In the genomic region with DNA sequence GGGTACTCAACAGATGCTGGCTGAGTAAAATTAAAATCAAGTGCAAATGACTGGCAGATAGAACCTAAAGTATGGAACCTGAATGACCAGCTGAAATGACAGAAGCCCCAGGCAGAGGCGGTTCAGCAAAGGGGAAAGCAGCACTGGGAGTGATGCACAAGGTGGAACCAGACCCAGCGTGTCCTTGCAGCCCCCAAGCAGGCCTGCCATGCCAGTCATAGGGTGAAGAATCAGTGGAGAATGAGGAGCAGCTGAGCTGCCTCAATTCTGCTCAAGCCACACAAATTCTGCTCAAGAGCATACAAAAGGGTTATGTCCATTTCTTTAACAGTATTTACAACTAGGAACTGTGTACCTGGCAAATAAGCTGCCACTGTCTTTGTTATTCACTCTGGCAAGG, we compare ENCODE assay signal across 20 cellular contexts. TPM values are rescaled to one million over a fixed set of nuclear protein-coding genes. Genes with fewer than 3 reads are reported as not detected.
DNase-seq lines count a peak whose midpoint lies in the region; ATAC-seq and TF ChIP-seq lines count a peak whose summit lies in the region.
"Had no signal": no experiment of that assay in that cellular context is flagged by ENCODE, and none has a peak within 500 bp of the region (broad histone marks: within the 10 kb centered on the region; RNA-seq: fewer than 3 reads in every experiment).

No MANE protein-coding gene starts in this region.

- H3K27ac ChIP-seq in right cardiac atrium (ENCODE audit: low read length) (peak overlapping the region; percentile 36), esophagus squamous epithelium (peak overlapping the region; percentile 47 to 82 (median 74)), sigmoid colon (peak overlapping the region; percentile 76 to 86 (median 79)), upper lobe of right lung (peak overlapping the region; percentile 51)
- H3K27ac ChIP-seq: breast epithelium, HL-60 had no signal

- peaks cover 2 to 43% (median 4%) of the 10 kb centered on the region in 3 donors for H3K36me3 ChIP-seq in esophagus squamous epithelium
- peaks cover 2 to 28% (median 12%) of the 10 kb centered on the region in 4 donors for H3K36me3 ChIP-seq in sigmoid colon
- H3K36me3 ChIP-seq in upper lobe of right lung = peaks cover 28% of the 10 kb centered on the region
- H3K36me3 ChIP-seq: breast epithelium had no signal

- H3K27me3 ChIP-seq in right cardiac atrium (ENCODE audit: control insufficient read depth, insufficient read depth) (no peaks in the 10 kb centered on the region), esophagus squamous epithelium (no peaks in the 10 kb centered on the region), sigmoid colon (no peaks in the 10 kb centered on the region), upper lobe of right lung (no peaks in the 10 kb centered on the region)
- H3K27me3 ChIP-seq: breast epithelium had no signal

- TF ChIP-seq CTCF in esophagus squamous epithelium (IDR thresholded peaks at IDR 0.05) = no peak
- TF ChIP-seq CTCF in sigmoid colon (IDR thresholded peaks at IDR 0.05) = no peak
- TF ChIP-seq CTCF in upper lobe of right lung (IDR thresholded peaks at IDR 0.05) = no peak

- no peak overlapping the region for H3K4me3 ChIP-seq in right cardiac atrium (ENCODE audit: low read length)
- H3K4me3 ChIP-seq in esophagus squamous epithelium = no peak overlapping the region
- H3K4me3 ChIP-seq in sigmoid colon = no peak overlapping the region
- no peak overlapping the region for H3K4me3 ChIP-seq in upper lobe of right lung
- H3K4me3 ChIP-seq: breast epithelium had no signal

- ATAC-seq in right cardiac atrium (no peak), left ventricle myocardium superior (no peak), upper lobe of right lung (no peak), GM19397 (IDR thresholded peaks at IDR 0.05; ENCODE audit: unreplicated experiment) (no peak), HG02798 (IDR thresholded peaks at IDR 0.05; ENCODE audit: poor library complexity, unreplicated experiment) (no peak), GM21390 (IDR thresholded peaks at IDR 0.05; ENCODE audit: unreplicated experiment) (no peak)
- ATAC-seq: activated CD4-positive, alpha-beta T cell treated with anti-CD3 and anti-CD28 coated beads for 36 hours had no signal

- DNase-seq in right cardiac atrium = no peak
- no peak for DNase-seq in left ventricle myocardium superior
- no peak for DNase-seq in esophagus squamous epithelium (lab: John Stamatoyannopoulos, UW)
- no peak for DNase-seq in sigmoid colon
- DNase-seq in upper lobe of right lung = no peak
- DNase-seq: activated CD4-positive, alpha-beta T cell treated with anti-CD3 and anti-CD28 coated beads for 36 hours; DMS 273 treated with DMSO at 0.1 percent for 48 hours; IMR-90; NCI-H524; RPMI8226; SW 1271 had no signal

- no peak for TF ChIP-seq EP300 in sigmoid colon (IDR thresholded peaks at IDR 0.05)

- intact Hi-C loops in right cardiac atrium (cut with DNase I) (no loop called here), left ventricle myocardium superior (cut with micrococcal nuclease) (no loop called here), esophagus squamous epithelium (cut with DNase I) (no loop called here), sigmoid colon (cut with DNase I) (no loop called here), upper lobe of right lung (cut with DNase I) (no loop called here)

- no peaks in the 10 kb centered on the region for H3K9me3 ChIP-seq in right cardiac atrium (ENCODE audit: control insufficient read depth, low read length)
- H3K9me3 ChIP-seq in esophagus squamous epithelium = no peaks in the 10 kb centered on the region
- H3K9me3 ChIP-seq in sigmoid colon = no peaks in the 10 kb centered on the region
- H3K9me3 ChIP-seq in upper lobe of right lung = no peaks in the 10 kb centered on the region
- H3K9me3 ChIP-seq: breast epithelium had no signal

- 88% methylated on average over 2 of the region's 2 CpGs for WGBS in right cardiac atrium
- 27 to 33% methylated on average over 2 of the region's 2 CpGs for whole genome bisulfite sequencing in esophagus squamous epithelium, 2 donors
- WGBS in sigmoid colon, 2 donors = 93 to 96% methylated on average over 2 of the region's 2 CpGs

- no peak for TF ChIP-seq POLR2A in esophagus squamous epithelium (IDR thresholded peaks at IDR 0.05)
- TF ChIP-seq POLR2A in sigmoid colon (IDR thresholded peaks at IDR 0.05) = no peak

- H3K4me1 ChIP-seq in right cardiac atrium (ENCODE audit: control insufficient read depth, insufficient read depth, low read length) (peaks cover 14% of the 10 kb centered on the region), esophagus squamous epithelium (peaks cover 22 to 49% (median 32%) of the 10 kb centered on the region in 3 donors), sigmoid colon (peaks cover 0 to 80% (median 72%) of the 10 kb centered on the region in 4 donors), upper lobe of right lung (peaks cover 24% of the 10 kb centered on the region)
- H3K4me1 ChIP-seq: breast epithelium had no signal

RNA-seq across cellular contexts. Expression of a gene that starts 8.7 kb away (rescaled TPM):
- total RNA-seq in right cardiac atrium (100 to 1,000 TPM; 100 to 108 (median 107) TPM), left ventricle myocardium superior (101 TPM), esophagus squamous epithelium (10 to 100 TPM; 68.0 to 85.6 (median 82.3) TPM), sigmoid colon (100 to 1,000 TPM; 124 to 146 (median 137) TPM), upper lobe of right lung (92.5 TPM)
- polyA plus RNA-seq in right cardiac atrium (106 TPM), sigmoid colon (10 to 100 TPM; 48.6 to 75.0 (median 69.4) TPM)

RNA-seq across cellular contexts. Expression of a gene that starts 10.0 kb away (rescaled TPM):
- 10 to 100 TPM in 3 of 4 donors, 1 to 10 TPM in 1; 7.7 to 11.8 (median 11.4) TPM for total RNA-seq in right cardiac atrium
- 6.7 TPM for polyA plus RNA-seq in right cardiac atrium
- total RNA-seq in left ventricle myocardium superior = 8.0 TPM
- 1 to 10 TPM; 5.0 to 8.9 (median 6.8) TPM for total RNA-seq in esophagus squamous epithelium
- total RNA-seq in sigmoid colon = 10 to 100 TPM in 1 of 4 donors, 1 to 10 TPM in 3; 5.0 to 10.5 (median 6.7) TPM
- polyA plus RNA-seq in sigmoid colon = 1 to 10 TPM; 1.2 to 6.6 (median 3.2) TPM
- total RNA-seq in upper lobe of right lung = 13.5 TPM

RNA-seq across cellular contexts. Expression of a gene that starts 42.4 kb away (rescaled TPM):
- total RNA-seq in right cardiac atrium = not detected
- polyA plus RNA-seq in right cardiac atrium = 0.09 TPM
- not detected for total RNA-seq in left ventricle myocardium superior
- 1 to 10 TPM in 2 of 4 donors, under 1 TPM in 1, not detected in 1; 0.23 to 1.9 (median 1.1) TPM for total RNA-seq in esophagus squamous epithelium
- total RNA-seq in sigmoid colon = under 1 TPM in 1 of 4 donors, not detected in 3; 0.36 TPM
- 1 to 10 TPM in 2 of 3 donors, under 1 TPM in 1; 0.92 to 2.4 (median 1.1) TPM for polyA plus RNA-seq in sigmoid colon
- 3.1 TPM for total RNA-seq in upper lobe of right lung
- total RNA-seq: G401, IMR-90, left lobe of liver had no signal
- polyA plus RNA-seq: AG04450, CD14-positive monocyte, IMR-90 had no signal
